In genomic region chr1:9183441-9183840, GRCh38 we compare ENCODE assay signal across 2 cellular contexts.
TF ChIP-seq lines count a peak whose summit lies in the region.

No MANE protein-coding gene starts in this region.

TF ChIP-seq in SK-N-SH, 30 proteins besides CTCF, POLR2A, EP300 and RAD21 (continued from another document):
- TF ChIP-seq, protein P1, sequence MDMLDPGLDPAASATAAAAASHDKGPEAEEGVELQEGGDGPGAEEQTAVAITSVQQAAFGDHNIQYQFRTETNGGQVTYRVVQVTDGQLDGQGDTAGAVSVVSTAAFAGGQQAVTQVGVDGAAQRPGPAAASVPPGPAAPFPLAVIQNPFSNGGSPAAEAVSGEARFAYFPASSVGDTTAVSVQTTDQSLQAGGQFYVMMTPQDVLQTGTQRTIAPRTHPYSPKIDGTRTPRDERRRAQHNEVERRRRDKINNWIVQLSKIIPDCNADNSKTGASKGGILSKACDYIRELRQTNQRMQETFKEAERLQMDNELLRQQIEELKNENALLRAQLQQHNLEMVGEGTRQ (IDR thresholded peaks at IDR 0.05; ENCODE audit: borderline replicate concordance, low read depth, low read length), result no peak
- TF ChIP-seq FOXM1 (IDR thresholded peaks at IDR 0.05; ENCODE audit: low read depth) (no peak), FOXJ3 (CRISPR knock-in tag; IDR thresholded peaks at IDR 0.05) (no peak), MXI1 (IDR thresholded peaks at IDR 0.05; ENCODE audit: low read depth, low read length) (no peak), GABPA (IDR thresholded peaks at IDR 0.05; ENCODE audit: low read depth) (no peak)
TF ChIP-seq in SK-N-SH: peak in this region for 0.

TF ChIP-seq in SK-N-SH treated with all-trans-retinoic acid at 6 μM for 48 hours, 23 proteins besides CTCF, POLR2A, EP300 and RAD21 (continued from another document):
- TF ChIP-seq, protein P2, sequence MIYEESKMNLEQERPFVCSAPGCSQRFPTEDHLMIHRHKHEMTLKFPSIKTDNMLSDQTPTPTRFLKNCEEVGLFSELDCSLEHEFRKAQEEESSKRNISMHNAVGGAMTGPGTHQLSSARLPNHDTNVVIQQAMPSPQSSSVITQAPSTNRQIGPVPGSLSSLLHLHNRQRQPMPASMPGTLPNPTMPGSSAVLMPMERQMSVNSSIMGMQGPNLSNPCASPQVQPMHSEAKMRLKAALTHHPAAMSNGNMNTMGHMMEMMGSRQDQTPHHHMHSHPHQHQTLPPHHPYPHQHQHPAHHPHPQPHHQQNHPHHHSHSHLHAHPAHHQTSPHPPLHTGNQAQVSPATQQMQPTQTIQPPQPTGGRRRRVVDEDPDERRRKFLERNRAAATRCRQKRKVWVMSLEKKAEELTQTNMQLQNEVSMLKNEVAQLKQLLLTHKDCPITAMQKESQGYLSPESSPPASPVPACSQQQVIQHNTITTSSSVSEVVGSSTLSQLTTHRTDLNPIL (CRISPR knock-in tag; IDR thresholded peaks at IDR 0.05; ENCODE audit: low read depth), result no peak
- no peak for TF ChIP-seq OSR1 (CRISPR knock-in tag; IDR thresholded peaks at IDR 0.05)
- TF ChIP-seq ISL1 (CRISPR knock-in tag; IDR thresholded peaks at IDR 0.05), result no peak
- TF ChIP-seq ZFP30 (CRISPR knock-in tag; IDR thresholded peaks at IDR 0.05), result no peak
- TF ChIP-seq SNAI2 (CRISPR knock-in tag; IDR thresholded peaks at IDR 0.05), result no peak
- TF ChIP-seq ZNF70 (CRISPR knock-in tag; IDR thresholded peaks at IDR 0.05), result no peak
- TF ChIP-seq, protein P3, sequence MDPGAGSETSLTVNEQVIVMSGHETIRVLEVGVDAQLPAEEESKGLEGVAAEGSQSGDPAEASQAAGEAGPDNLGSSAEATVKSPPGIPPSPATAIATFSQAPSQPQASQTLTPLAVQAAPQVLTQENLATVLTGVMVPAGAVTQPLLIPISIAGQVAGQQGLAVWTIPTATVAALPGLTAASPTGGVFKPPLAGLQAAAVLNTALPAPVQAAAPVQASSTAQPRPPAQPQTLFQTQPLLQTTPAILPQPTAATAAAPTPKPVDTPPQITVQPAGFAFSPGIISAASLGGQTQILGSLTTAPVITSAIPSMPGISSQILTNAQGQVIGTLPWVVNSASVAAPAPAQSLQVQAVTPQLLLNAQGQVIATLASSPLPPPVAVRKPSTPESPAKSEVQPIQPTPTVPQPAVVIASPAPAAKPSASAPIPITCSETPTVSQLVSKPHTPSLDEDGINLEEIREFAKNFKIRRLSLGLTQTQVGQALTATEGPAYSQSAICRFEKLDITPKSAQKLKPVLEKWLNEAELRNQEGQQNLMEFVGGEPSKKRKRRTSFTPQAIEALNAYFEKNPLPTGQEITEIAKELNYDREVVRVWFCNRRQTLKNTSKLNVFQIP (CRISPR knock-in tag; IDR thresholded peaks at IDR 0.05; ENCODE audit: borderline replicate concordance, low read depth), result no peak
- TF ChIP-seq BACH2 (CRISPR knock-in tag; IDR thresholded peaks at IDR 0.05; ENCODE audit: borderline replicate concordance), result no peak
- no peak for TF ChIP-seq RARB (CRISPR knock-in tag; IDR thresholded peaks at IDR 0.05)
- TF ChIP-seq GLIS3 (CRISPR knock-in tag; IDR thresholded peaks at IDR 0.05), result no peak
- TF ChIP-seq ZNF565 (CRISPR knock-in tag; conservative IDR thresholded peaks at IDR 0.05; ENCODE audit: low read depth), result no peak
- no peak for TF ChIP-seq ZNF8 (CRISPR knock-in tag; IDR thresholded peaks at IDR 0.05)
